12 cellular contexts compared by ENCODE assay signal in genomic region chr7:73741600-73741999, GRCh38. TPM values are rescaled to one million over a fixed set of nuclear protein-coding genes. Genes with fewer than 3 reads are reported as not detected.
A peak's percentile ranks its signal among the peaks of the same experiment; 100 is the strongest.
DNase-seq lines count a peak whose midpoint lies in the region; TF ChIP-seq lines count a peak whose summit lies in the region.
"Had no signal": no experiment of that assay in that cellular context is flagged by ENCODE, and none has a peak within 500 bp of the region (broad histone marks: within the 10 kb centered on the region; RNA-seq: fewer than 3 reads in every experiment).

No MANE protein-coding gene starts in this region.

- H3K27ac ChIP-seq in iPS-18a (ENCODE audit: low read length): peak overlapping the region; percentile 85
- no peak overlapping the region for H3K27ac ChIP-seq in CD4-positive, alpha-beta memory T cell (ENCODE audit: low read depth, low read length)

- H3K27me3 ChIP-seq in iPS-18a (ENCODE audit: control insufficient read depth, insufficient read depth, low read length): peaks cover 3% of the 10 kb centered on the region
- no peaks in the 10 kb centered on the region for H3K27me3 ChIP-seq in CD4-positive, alpha-beta memory T cell (ENCODE audit: insufficient read depth, low read length)
- H3K27me3 ChIP-seq: esophagus muscularis mucosa had no signal

- TF ChIP-seq CTCF in type B pancreatic cell (conservative IDR thresholded peaks at IDR 0.05): no peak
- TF ChIP-seq CTCF in glutamatergic neuron (IDR thresholded peaks at IDR 0.05; ENCODE audit: partially characterized antibody, unreplicated experiment): no peak

- CTCF ChIA-PET in CD4-positive, alpha-beta memory T cell (lab: Charles Lee; ENCODE audit: partially characterized antibody): no interaction called here

- H3K36me3 Mint-ChIP-seq in type B pancreatic cell (no peaks in the 10 kb centered on the region), glutamatergic neuron (ENCODE audit: unreplicated experiment) (no peaks in the 10 kb centered on the region)
- peaks cover 0 to 4% of the 10 kb centered on the region in 2 donors for H3K36me3 Mint-ChIP-seq in CD4-positive, alpha-beta memory T cell

- peaks cover 18% of the 10 kb centered on the region for H3K4me1 Mint-ChIP-seq in type B pancreatic cell (ENCODE audit: unreplicated experiment)
- H3K4me1 Mint-ChIP-seq in CD4-positive, alpha-beta memory T cell: peaks cover 2 to 14% (median 7%) of the 10 kb centered on the region in 4 donors
- peaks cover 7% of the 10 kb centered on the region for H3K4me1 Mint-ChIP-seq in glutamatergic neuron (ENCODE audit: low read depth, unreplicated experiment)

- peaks cover 32% of the 10 kb centered on the region for H3K4me1 ChIP-seq in iPS-18a (ENCODE audit: control insufficient read depth, low read depth, low read length)
- H3K4me1 ChIP-seq in CD4-positive, alpha-beta memory T cell (ENCODE audit: insufficient read depth, low read length): peaks cover 13% of the 10 kb centered on the region

- H3K27ac Mint-ChIP-seq in type B pancreatic cell (peak overlapping the region; percentile 100), glutamatergic neuron (ENCODE audit: unreplicated experiment) (no peak overlapping the region)
- peak overlapping the region in 1 of 7 donors; percentile 35 for H3K27ac Mint-ChIP-seq in CD4-positive, alpha-beta memory T cell
- H3K27ac Mint-ChIP-seq: T-helper 1 cell treated with Interleukin-12 subunit alpha and Interleukin-12 subunit beta and Interleukin-4 antibody, amounts not matched to agents 30 μg/mL and 1 μg/mL, for 36 hours had no signal

- H3K9me3 ChIP-seq in iPS-18a (ENCODE audit: control insufficient read depth, low read depth, low read length): no peaks in the 10 kb centered on the region
- H3K9me3 ChIP-seq in CD4-positive, alpha-beta memory T cell (ENCODE audit: control insufficient read depth in 1 of 2, low read length in 2 of 2): no peaks in the 10 kb centered on the region
- H3K9me3 ChIP-seq: esophagus muscularis mucosa had no signal

- peaks cover 11% of the 10 kb centered on the region for H3K27me3 Mint-ChIP-seq in type B pancreatic cell
- H3K27me3 Mint-ChIP-seq in CD4-positive, alpha-beta memory T cell: no peaks in the 10 kb centered on the region
- H3K27me3 Mint-ChIP-seq in glutamatergic neuron (ENCODE audit: unreplicated experiment): peaks cover 8% of the 10 kb centered on the region

- H3K9ac ChIP-seq in iPS-18a (ENCODE audit: low read length): peak overlapping the region; percentile 79

- H3K4me3 Mint-ChIP-seq in type B pancreatic cell: peak overlapping the region; percentile 83
- peak overlapping the region in 1 of 8 donors; percentile 21 for H3K4me3 Mint-ChIP-seq in CD4-positive, alpha-beta memory T cell
- no peak overlapping the region for H3K4me3 Mint-ChIP-seq in glutamatergic neuron (ENCODE audit: unreplicated experiment)
- H3K4me3 Mint-ChIP-seq: T-helper 1 cell treated with Interleukin-12 subunit alpha and Interleukin-12 subunit beta and Interleukin-4 antibody, amounts not matched to agents 30 μg/mL and 1 μg/mL, for 36 hours had no signal

- H3K9me3 Mint-ChIP-seq in type B pancreatic cell (no peaks in the 10 kb centered on the region), glutamatergic neuron (ENCODE audit: unreplicated experiment) (peaks cover 6% of the 10 kb centered on the region)
- no peaks in the 10 kb centered on the region for H3K9me3 Mint-ChIP-seq in CD4-positive, alpha-beta memory T cell
- H3K9me3 Mint-ChIP-seq: T-helper 1 cell treated with Interleukin-12 subunit alpha and Interleukin-12 subunit beta and Interleukin-4 antibody, amounts not matched to agents 30 μg/mL and 1 μg/mL, for 36 hours had no signal

- peaks cover 9% of the 10 kb centered on the region for H3K36me3 ChIP-seq in iPS-18a (ENCODE audit: control insufficient read depth, low read depth, low read length)
- H3K36me3 ChIP-seq in CD4-positive, alpha-beta memory T cell (ENCODE audit: insufficient read depth, low read length): no peaks in the 10 kb centered on the region

- intact Hi-C loops in CD4-positive, alpha-beta memory T cell (cut with micrococcal nuclease): no loop called here

- POLR2A ChIA-PET in CD4-positive, alpha-beta memory T cell (lab: Charles Lee; ENCODE audit: partially characterized antibody): no interaction called here

- H3K4me3 ChIP-seq in iPS-18a (ENCODE audit: low read length): no peak overlapping the region
- no peak overlapping the region for H3K4me3 ChIP-seq in CD4-positive, alpha-beta memory T cell (ENCODE audit: low read length in 2 of 2)
- H3K4me3 ChIP-seq: esophagus muscularis mucosa had no signal

- peak; percentile 50 to 51 for DNase-seq in SHP77 (lab: John Stamatoyannopoulos, UW)
- DNase-seq in SHP77 treated with DMSO at 0.1 percent for 48 hours (lab: John Stamatoyannopoulos, UW): no peak
- peak; percentile 40 for DNase-seq in NCI-H345 treated with DMSO at 0.1 percent for 48 hours (lab: John Stamatoyannopoulos, UW; ENCODE audit: unreplicated experiment)
- no peak for DNase-seq in type B pancreatic cell (ENCODE audit: extremely low spot score, unreplicated experiment)
- DNase-seq in amygdala (lab: John Stamatoyannopoulos, UW): no peak
- DNase-seq in CD4-positive, alpha-beta memory T cell: no peak
- no peak for DNase-seq in glutamatergic neuron
- DNase-seq: activated CD8-positive, alpha-beta memory T cell treated with anti-CD3 and anti-CD28 coated beads, Interleukin-2, amount 50 U/mL, for 48 hours; NCI-H226 had no signal

RNA-seq across cellular contexts. Expression of gene ABHD11, which starts 3.0 kb away (rescaled TPM):
- total RNA-seq in type B pancreatic cell (ENCODE audit: low replicate concordance) (43.9 and 104 TPM in 2 replicates), glutamatergic neuron (ENCODE audit: unreplicated experiment) (13.9 TPM)
- total RNA-seq in CD4-positive, alpha-beta memory T cell: 10 to 100 TPM; 22.3 to 23.9 TPM
- polyA plus RNA-seq in CD4-positive, alpha-beta memory T cell: 10 to 100 TPM in 1 of 2 donors, 1 to 10 TPM in 1; 7.4 to 13.1 TPM

RNA-seq across cellular contexts. Expression of gene STX1A, which starts 22.1 kb away (rescaled TPM):
- total RNA-seq in type B pancreatic cell (ENCODE audit: low replicate concordance) (27.3 and 35.1 TPM in 2 replicates), glutamatergic neuron (ENCODE audit: unreplicated experiment) (119 TPM)
- 1 to 10 TPM; 7.5 to 8.3 TPM for total RNA-seq in CD4-positive, alpha-beta memory T cell
- polyA plus RNA-seq in CD4-positive, alpha-beta memory T cell: 1 to 10 TPM; 1.2 to 3.3 TPM

RNA-seq across cellular contexts. Expression of gene CLDN3, which starts 28.5 kb away (rescaled TPM):
- total RNA-seq in type B pancreatic cell (ENCODE audit: low replicate concordance): 13.6 and 41.7 TPM in 2 replicates
- total RNA-seq in CD4-positive, alpha-beta memory T cell: not detected
- not detected for polyA plus RNA-seq in CD4-positive, alpha-beta memory T cell
- not detected for total RNA-seq in glutamatergic neuron (ENCODE audit: unreplicated experiment)

RNA-seq across cellular contexts. Expression of gene BUD23, which starts 58.2 kb away (rescaled TPM):
- 65.8 and 68.4 TPM in 2 replicates for total RNA-seq in type B pancreatic cell (ENCODE audit: low replicate concordance)
- total RNA-seq in CD4-positive, alpha-beta memory T cell: 10 to 100 TPM; 54.3 to 60.6 TPM
- polyA plus RNA-seq in CD4-positive, alpha-beta memory T cell: 100 to 1,000 TPM; 114 to 187 TPM
- total RNA-seq in glutamatergic neuron (ENCODE audit: unreplicated experiment): 42.6 TPM

RNA-seq across cellular contexts. Expression of gene DNAJC30, which starts 58.3 kb away (rescaled TPM):
- total RNA-seq in type B pancreatic cell (ENCODE audit: low replicate concordance) (14.7 and 15.0 TPM in 2 replicates), glutamatergic neuron (ENCODE audit: unreplicated experiment) (8.4 TPM)
- 10 to 100 TPM; 16.3 to 16.5 TPM for total RNA-seq in CD4-positive, alpha-beta memory T cell
- 1 to 10 TPM; 8.3 to 9.4 TPM for polyA plus RNA-seq in CD4-positive, alpha-beta memory T cell

Comparison
In these comparisons a context has a peak if more than half of its experiments do, and no peak if none do; other contexts are left out.
1. DNase-seq: peak in SHP77 (2 of 2) and NCI-H345 treated with DMSO at 0.1 percent for 48 hours (single experiment); none in SHP77 treated with DMSO at 0.1 percent for 48 hours (single experiment), type B pancreatic cell (single experiment), amygdala (0 of 56), CD4-positive, alpha-beta memory T cell (0 of 5) and glutamatergic neuron (single experiment).
2. RNA of gene CLDN3, which starts 28.5 kb away (total RNA-seq): 13.6 to 41.7 TPM in type B pancreatic cell; not detected in CD4-positive, alpha-beta memory T cell and not detected in glutamatergic neuron (single experiment); every median in the first group is over 10 times any median in the second.